In the genomic region with DNA sequence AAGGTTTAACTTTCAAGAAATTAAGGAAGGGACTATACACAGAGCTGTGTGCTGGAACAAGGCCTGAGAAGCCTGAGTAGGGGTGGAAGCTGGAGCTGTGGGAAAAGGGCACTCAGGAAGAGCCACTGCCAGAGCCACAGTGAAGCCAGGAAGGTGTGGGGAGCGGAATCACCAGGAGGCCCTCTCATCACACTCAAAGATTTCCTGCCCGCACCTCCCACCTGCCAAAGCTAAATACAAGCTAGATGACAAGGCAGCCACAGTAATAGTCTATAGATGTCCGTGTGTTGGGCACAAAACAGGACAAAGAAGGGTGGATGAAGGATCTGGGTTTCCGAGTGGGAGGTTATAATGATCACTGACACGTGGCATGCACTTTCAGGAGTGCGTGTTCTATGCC, we compare ENCODE assay signal across 1 cellular context.
TF ChIP-seq lines count a peak whose summit lies in the region.

No MANE protein-coding gene starts in this region.

TF ChIP-seq in SK-N-SH, 30 proteins besides CTCF, POLR2A, EP300 and RAD21 (continued from another document):
- TF ChIP-seq, protein P1, sequence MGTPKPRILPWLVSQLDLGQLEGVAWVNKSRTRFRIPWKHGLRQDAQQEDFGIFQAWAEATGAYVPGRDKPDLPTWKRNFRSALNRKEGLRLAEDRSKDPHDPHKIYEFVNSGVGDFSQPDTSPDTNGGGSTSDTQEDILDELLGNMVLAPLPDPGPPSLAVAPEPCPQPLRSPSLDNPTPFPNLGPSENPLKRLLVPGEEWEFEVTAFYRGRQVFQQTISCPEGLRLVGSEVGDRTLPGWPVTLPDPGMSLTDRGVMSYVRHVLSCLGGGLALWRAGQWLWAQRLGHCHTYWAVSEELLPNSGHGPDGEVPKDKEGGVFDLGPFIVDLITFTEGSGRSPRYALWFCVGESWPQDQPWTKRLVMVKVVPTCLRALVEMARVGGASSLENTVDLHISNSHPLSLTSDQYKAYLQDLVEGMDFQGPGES (IDR thresholded peaks at IDR 0.05; ENCODE audit: low read depth, low read length): no peak
- no peak for TF ChIP-seq GATA2 (CRISPR knock-in tag; IDR thresholded peaks at IDR 0.05)
- no peak for TF ChIP-seq TCF12 (IDR thresholded peaks at IDR 0.05)
- no peak for TF ChIP-seq NFIC (IDR thresholded peaks at IDR 0.05; ENCODE audit: borderline replicate concordance)
- no peak for TF ChIP-seq SIN3A (IDR thresholded peaks at IDR 0.05; ENCODE audit: borderline replicate concordance, low read depth, low read length)
- TF ChIP-seq NRF1 (IDR thresholded peaks at IDR 0.05; ENCODE audit: low read depth, low read length): no peak
- TF ChIP-seq ELF1 (IDR thresholded peaks at IDR 0.05): no peak
- no peak for TF ChIP-seq RCOR1 (IDR thresholded peaks at IDR 0.05; ENCODE audit: low read length)
- no peak for TF ChIP-seq EZH2phosphoT487 (IDR thresholded peaks at IDR 0.05; ENCODE audit: borderline replicate concordance, low read depth)
- TF ChIP-seq, protein P2, sequence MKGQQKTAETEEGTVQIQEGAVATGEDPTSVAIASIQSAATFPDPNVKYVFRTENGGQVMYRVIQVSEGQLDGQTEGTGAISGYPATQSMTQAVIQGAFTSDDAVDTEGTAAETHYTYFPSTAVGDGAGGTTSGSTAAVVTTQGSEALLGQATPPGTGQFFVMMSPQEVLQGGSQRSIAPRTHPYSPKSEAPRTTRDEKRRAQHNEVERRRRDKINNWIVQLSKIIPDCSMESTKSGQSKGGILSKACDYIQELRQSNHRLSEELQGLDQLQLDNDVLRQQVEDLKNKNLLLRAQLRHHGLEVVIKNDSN (IDR thresholded peaks at IDR 0.05; ENCODE audit: borderline replicate concordance, low read depth): no peak
- TF ChIP-seq FOXJ3 (CRISPR knock-in tag; IDR thresholded peaks at IDR 0.05): no peak
- no peak for TF ChIP-seq CHD2 (IDR thresholded peaks at IDR 0.05; ENCODE audit: low read length, partially characterized antibody)
- TF ChIP-seq YY1 (IDR thresholded peaks at IDR 0.05; ENCODE audit: low read depth): no peak
